Comparison of ENCODE assay signal across 20 cellular contexts in genomic region chr12:90683871-90684270, GRCh38.
DNase-seq lines count a peak whose midpoint lies in the region; ATAC-seq, FAIRE-seq and TF ChIP-seq lines count a peak whose summit lies in the region.
"Had no signal": no experiment of that assay in that cellular context is flagged by ENCODE, and none has a peak within 500 bp of the region (broad histone marks: within the 10 kb centered on the region; RNA-seq: fewer than 3 reads in every experiment).

No MANE protein-coding gene starts in this region.

- H3K4me1 ChIP-seq in HepG2 (ENCODE audit: insufficient read depth, low read length), result no peaks in the 10 kb centered on the region
- no peaks in the 10 kb centered on the region for H3K4me1 ChIP-seq in right lobe of liver
- H3K4me1 ChIP-seq: A549, BE2C had no signal

- H3K9me3 ChIP-seq in HepG2 (ENCODE audit: low read length) (peaks cover 43% of the 10 kb centered on the region), right lobe of liver (no peaks in the 10 kb centered on the region), MG63 (no peaks in the 10 kb centered on the region)
- H3K9me3 ChIP-seq: A549, BE2C had no signal

- H3K4me2 ChIP-seq in HepG2 (ENCODE audit: low read depth, low read length), result no peak overlapping the region
- H3K4me2 ChIP-seq: A549 had no signal

- intact Hi-C loops in HepG2 (cut with micrococcal nuclease; ENCODE audit: unreplicated experiment), result no loop called here
- intact Hi-C loops in right lobe of liver (cut with DNase I), result no loop called here

- H4K20me1 ChIP-seq in HepG2 (ENCODE audit: insufficient read depth, low read length), result no peaks in the 10 kb centered on the region

- TF ChIP-seq POLR2A in HepG2 (IDR thresholded peaks at IDR 0.05; ENCODE audit: insufficient read depth in 1 of 2, low read depth in 2 of 2, low read length in 2 of 2), result no peak
- TF ChIP-seq POLR2A in right lobe of liver (IDR thresholded peaks at IDR 0.05), result no peak

- H2AFZ ChIP-seq in HepG2 (ENCODE audit: low read length), result no peak overlapping the region

- TF ChIP-seq CTCF in HepG2 (CRISPR knock-in tag; IDR thresholded peaks at IDR 0.05), result no peak
- no peak for TF ChIP-seq CTCF in right lobe of liver (IDR thresholded peaks at IDR 0.05)
- no peak for TF ChIP-seq CTCF in epithelial cell of esophagus (IDR thresholded peaks at IDR 0.05; ENCODE audit: insufficient read depth, low read depth, low read length, missing control alignments)

- TF ChIP-seq EP300 in HepG2 (IDR thresholded peaks at IDR 0.05; ENCODE audit: low read depth in 2 of 2, low read length in 2 of 2), result no peak
- no peak for TF ChIP-seq EP300 in HepG2 (CRISPR knock-in tag; IDR thresholded peaks at IDR 0.05; ENCODE audit: borderline replicate concordance)

- H3K4me3 ChIP-seq in HepG2 (replicated peaks in 1 of 3; ENCODE audit: insufficient read depth in 1 of 3, low read depth in 2 of 3, low read length in 3 of 3) (no peak overlapping the region), right lobe of liver (no peak overlapping the region), epithelial cell of esophagus (ENCODE audit: low read length) (no peak overlapping the region), MG63 (no peak overlapping the region)
- H3K4me3 ChIP-seq: A549 had no signal

- no peak for FAIRE-seq in HepG2 (lab: Jason Lieb, UNC)
- FAIRE-seq: A549, G401.6, GM12891, GM19239 had no signal

- H3K36me3 ChIP-seq in HepG2 (replicated peaks in 1 of 2; ENCODE audit: control insufficient read depth in 1 of 2, insufficient read depth in 2 of 2, low read length in 2 of 2) (no peaks in the 10 kb centered on the region), right lobe of liver (no peaks in the 10 kb centered on the region), MG63 (no peaks in the 10 kb centered on the region)
- H3K36me3 ChIP-seq: BE2C had no signal

- CTCF ChIA-PET in HepG2 (lab: Yijun Ruan, JAX; ENCODE audit: low intra/inter-chr PET ratio, low total read pairs), result no interaction called here

- in situ Hi-C loops in HepG2 (cut with HindIII; ENCODE audit: extremely low pct_ligation_motif_present, low pct_unique_long_range_greater_than_20kb), result no loop called here

- no TSS peak for BruUV-seq in HepG2 (replicated peaks; lab: Mats Ljungman, UMichigan)

- no peaks in the 10 kb centered on the region for H3K79me2 ChIP-seq in HepG2 (ENCODE audit: insufficient read depth, low read length)

- POLR2A ChIA-PET in HepG2 (lab: Yijun Ruan, JAX), result no interaction called here

- H3K9ac ChIP-seq in HepG2 (ENCODE audit: insufficient read depth, low read depth, low read length), result no peak overlapping the region

- H3K27me3 ChIP-seq in HepG2 (ENCODE audit: control insufficient read depth in 1 of 2, insufficient read depth in 2 of 2, low read length in 2 of 2) (no peaks in the 10 kb centered on the region; a peak in 1 of 5 replicates), right lobe of liver (no peaks in the 10 kb centered on the region), MG63 (no peaks in the 10 kb centered on the region)
- H3K27me3 ChIP-seq: BE2C had no signal

- TF ChIP-seq RAD21 in HepG2 (CRISPR knock-in tag; IDR thresholded peaks at IDR 0.05), result no peak

- DNase-seq in HepG2 (ENCODE audit: low spot score) (no peak), right lobe of liver (no peak), MV-4-11 (lab: John Stamatoyannopoulos, UW) (peak; percentile 75), SKM-1 (lab: John Stamatoyannopoulos, UW; ENCODE audit: unreplicated experiment) (peak; percentile 4), epithelial cell of esophagus (ENCODE audit: low read depth) (peak; percentile 57), MG63 (no peak), GM19238 (ENCODE audit: insufficient read length, low spot score) (no peak)
- DNase-seq: BE2C; CD4-positive, alpha-beta memory T cell; DMS153; DMS79 treated with DMSO at 0.1 percent for 48 hours; EL; GOT3; H9 had no signal

- ATAC-seq in HepG2, result no peak
- no peak for ATAC-seq in right lobe of liver
- no peak for ATAC-seq in GM18909 (IDR thresholded peaks at IDR 0.05; ENCODE audit: poor library complexity, unreplicated experiment)
- ATAC-seq: A549 had no signal

- WGBS in HepG2 (ENCODE audit: low lambda C conversion rate), result 2% methylated on average over 3 of the region's 3 CpGs
- WGBS in right lobe of liver (ENCODE audit: insufficient coverage, low coverage, low lambda C conversion rate, missing lambda C conversion rate), result 70% methylated on average over 3 of the region's 3 CpGs

- no peak overlapping the region for H3K27ac ChIP-seq in HepG2 (ENCODE audit: extremely low read length, insufficient read depth, low read length)
- H3K27ac ChIP-seq in right lobe of liver, result no peak overlapping the region
- H3K27ac ChIP-seq: A549, C4-2B had no signal

TF ChIP-seq in HepG2, 621 proteins besides CTCF, POLR2A, EP300 and RAD21:
- TF ChIP-seq CBFB (CRISPR knock-in tag; IDR thresholded peaks at IDR 0.05), result no peak
- peak; percentile 36; the same call in 1 of the 2 replicates for TF ChIP-seq CEBPB (IDR thresholded peaks at IDR 0.05; ENCODE audit: borderline replicate concordance, low read depth, low read length)

Comparison
In these comparisons a context has a peak if more than half of its experiments do, and no peak if none do; other contexts are left out.
1. DNase-seq: peak in MV-4-11 (single experiment), SKM-1 (single experiment) and epithelial cell of esophagus (single experiment); none in HepG2 (single experiment), right lobe of liver (0 of 3), MG63 (single experiment) and GM19238 (single experiment).